In the genomic region with DNA sequence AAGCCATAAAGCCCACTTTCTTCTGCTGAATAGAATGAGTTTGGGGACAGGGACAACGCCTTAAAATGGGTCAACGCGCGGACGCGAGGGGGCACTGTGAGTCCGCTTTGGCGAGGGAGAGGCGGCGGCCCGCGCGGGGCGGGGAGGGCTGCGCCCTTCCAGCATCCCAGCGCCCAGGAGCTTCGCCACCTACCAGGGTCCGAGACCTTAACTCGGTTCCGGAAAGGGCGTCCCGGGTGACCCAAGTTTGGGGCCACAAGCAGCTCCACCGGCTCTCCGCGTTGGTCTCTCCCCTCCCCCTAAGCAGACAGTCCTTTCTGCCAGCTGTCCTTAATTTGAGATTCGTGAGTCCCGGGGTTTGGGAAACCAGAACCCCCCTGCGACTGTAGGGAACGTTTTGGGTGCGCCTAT, we compare ENCODE assay signal across 8 cellular contexts. TPM values are rescaled to one million over a fixed set of nuclear protein-coding genes. Genes with fewer than 3 reads are reported as not detected.
DNase-seq lines count a peak whose midpoint lies in the region; ATAC-seq and TF ChIP-seq lines count a peak whose summit lies in the region.

No MANE protein-coding gene starts in this region.

- peak; percentile 18 to 50 for DNase-seq in activated CD4-positive, alpha-beta T cell treated with anti-CD3 and anti-CD28 coated beads for 24 hours (ENCODE audit: low read depth in 2 of 2)
- no peak for DNase-seq in activated CD4-positive, alpha-beta T cell treated with anti-CD3 and anti-CD28 coated beads, Interleukin-2, amount 50 U/mL, for 1 hour
- DNase-seq in NOMO-1 treated with DMSO at 0.1 percent for 48 hours (lab: John Stamatoyannopoulos, UW; ENCODE audit: unreplicated experiment) (peak; percentile 23), amniotic epithelial cell (ENCODE audit: low read depth) (peak; percentile 21), left ventricle myocardium superior (peak; percentile 87), psoas muscle (peak; percentile 70 to 84)

- peak; percentile 39 for ATAC-seq in HG03175 (IDR thresholded peaks at IDR 0.05; ENCODE audit: unreplicated experiment)
- ATAC-seq in left ventricle myocardium superior, result peak; percentile 86
- ATAC-seq in psoas muscle, result peak; percentile 66 to 87 (median 78)
- no peak for ATAC-seq in GM21367 (IDR thresholded peaks at IDR 0.05; ENCODE audit: unreplicated experiment)

- H3K36me3 ChIP-seq in psoas muscle (ENCODE audit: insufficient read depth in 1 of 2, low read depth in 1 of 2), result no peaks in the 10 kb centered on the region

- no peaks in the 10 kb centered on the region for H3K9me3 ChIP-seq in psoas muscle

- peaks cover 9% of the 10 kb centered on the region for H3K4me1 ChIP-seq in psoas muscle

- peaks cover 0 to 68% (median 10%) of the 10 kb centered on the region in 3 donors for H3K27me3 ChIP-seq in psoas muscle (ENCODE audit: insufficient read depth in 3 of 3, low read length in 2 of 3)

- WGBS in psoas muscle, 3 donors, result 1 to 2% (median 1%) methylated on average over 28 to 30 of the region's 30 CpGs

- intact Hi-C loops in left ventricle myocardium superior (cut with micrococcal nuclease) (loop anchor here (2.0 to 5.0 kb wide), 2 partner anchors 144 to 661 kb away; no protein-coding TSS in a partner anchor), psoas muscle (cut with DNase I) (loop anchor here (1.0 to 10.0 kb wide), 8 partner anchors 145 to 958 kb away; no protein-coding TSS in a partner anchor)

- H3K4me3 ChIP-seq in psoas muscle, result peak overlapping the region; percentile 74

- peak; percentile 86 for TF ChIP-seq CTCF in psoas muscle (IDR thresholded peaks at IDR 0.05)

- H3K27ac ChIP-seq in psoas muscle, result no peak overlapping the region

RNA-seq across cellular contexts. Expression of a gene that starts 1.8 kb away (rescaled TPM):
- 0.67 TPM for total RNA-seq in left ventricle myocardium superior
- total RNA-seq in psoas muscle, result under 1 TPM; 0.06 to 0.30 (median 0.20) TPM
- under 1 TPM; 0.03 to 0.08 (median 0.04) TPM for polyA plus RNA-seq in psoas muscle
